2 cellular contexts compared by ENCODE assay signal in the genomic region with DNA sequence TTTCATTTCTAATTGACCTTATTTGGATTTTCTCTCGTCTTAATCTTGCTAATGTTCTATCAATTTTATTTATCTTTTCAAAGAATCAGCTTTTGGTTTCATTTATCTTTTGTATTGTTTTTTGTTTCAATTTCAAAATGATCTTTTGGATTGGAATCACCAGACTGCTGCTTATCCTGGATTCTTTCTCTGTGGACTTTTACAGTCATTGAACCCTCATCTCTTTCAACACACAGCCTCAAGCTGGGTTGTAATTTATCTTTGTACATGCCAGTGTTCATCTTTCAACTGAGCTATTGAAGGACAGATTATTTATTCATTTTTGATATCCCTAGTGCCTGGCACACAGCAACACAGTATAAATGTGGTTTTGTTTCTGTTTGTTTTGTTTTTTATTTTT.
TF ChIP-seq lines count a peak whose summit lies in the region.

No MANE protein-coding gene starts in this region.

TF ChIP-seq in IMR-90, 13 proteins besides CTCF, POLR2A, EP300 and RAD21:
- TF ChIP-seq RCOR1 (IDR thresholded peaks at IDR 0.05; ENCODE audit: insufficient replicate concordance, low read length), result no peak
- no peak for TF ChIP-seq CHD1 (IDR thresholded peaks at IDR 0.05; ENCODE audit: low read depth, low read length)

TF ChIP-seq in WTC11, 78 proteins besides CTCF, POLR2A, EP300 and RAD21:
- TF ChIP-seq TP53 (CRISPR knock-in tag; IDR thresholded peaks at IDR 0.05) (no peak), KAT7 (CRISPR knock-in tag; IDR thresholded peaks at IDR 0.05; ENCODE audit: borderline replicate concordance) (no peak), ATF1 (CRISPR knock-in tag; IDR thresholded peaks at IDR 0.05) (no peak), FOXK1 (CRISPR knock-in tag; IDR thresholded peaks at IDR 0.05) (no peak), ZBTB21 (CRISPR knock-in tag; IDR thresholded peaks at IDR 0.05; ENCODE audit: borderline replicate concordance) (no peak)
- TF ChIP-seq, protein P1, sequence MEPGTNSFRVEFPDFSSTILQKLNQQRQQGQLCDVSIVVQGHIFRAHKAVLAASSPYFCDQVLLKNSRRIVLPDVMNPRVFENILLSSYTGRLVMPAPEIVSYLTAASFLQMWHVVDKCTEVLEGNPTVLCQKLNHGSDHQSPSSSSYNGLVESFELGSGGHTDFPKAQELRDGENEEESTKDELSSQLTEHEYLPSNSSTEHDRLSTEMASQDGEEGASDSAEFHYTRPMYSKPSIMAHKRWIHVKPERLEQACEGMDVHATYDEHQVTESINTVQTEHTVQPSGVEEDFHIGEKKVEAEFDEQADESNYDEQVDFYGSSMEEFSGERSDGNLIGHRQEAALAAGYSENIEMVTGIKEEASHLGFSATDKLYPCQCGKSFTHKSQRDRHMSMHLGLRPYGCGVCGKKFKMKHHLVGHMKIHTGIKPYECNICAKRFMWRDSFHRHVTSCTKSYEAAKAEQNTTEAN (CRISPR knock-in tag; IDR thresholded peaks at IDR 0.05), result no peak
- TF ChIP-seq, protein P2, sequence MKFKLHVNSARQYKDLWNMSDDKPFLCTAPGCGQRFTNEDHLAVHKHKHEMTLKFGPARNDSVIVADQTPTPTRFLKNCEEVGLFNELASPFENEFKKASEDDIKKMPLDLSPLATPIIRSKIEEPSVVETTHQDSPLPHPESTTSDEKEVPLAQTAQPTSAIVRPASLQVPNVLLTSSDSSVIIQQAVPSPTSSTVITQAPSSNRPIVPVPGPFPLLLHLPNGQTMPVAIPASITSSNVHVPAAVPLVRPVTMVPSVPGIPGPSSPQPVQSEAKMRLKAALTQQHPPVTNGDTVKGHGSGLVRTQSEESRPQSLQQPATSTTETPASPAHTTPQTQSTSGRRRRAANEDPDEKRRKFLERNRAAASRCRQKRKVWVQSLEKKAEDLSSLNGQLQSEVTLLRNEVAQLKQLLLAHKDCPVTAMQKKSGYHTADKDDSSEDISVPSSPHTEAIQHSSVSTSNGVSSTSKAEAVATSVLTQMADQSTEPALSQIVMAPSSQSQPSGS (CRISPR knock-in tag; IDR thresholded peaks at IDR 0.05; ENCODE audit: borderline replicate concordance, low read depth), result no peak
- TF ChIP-seq, protein P3, sequence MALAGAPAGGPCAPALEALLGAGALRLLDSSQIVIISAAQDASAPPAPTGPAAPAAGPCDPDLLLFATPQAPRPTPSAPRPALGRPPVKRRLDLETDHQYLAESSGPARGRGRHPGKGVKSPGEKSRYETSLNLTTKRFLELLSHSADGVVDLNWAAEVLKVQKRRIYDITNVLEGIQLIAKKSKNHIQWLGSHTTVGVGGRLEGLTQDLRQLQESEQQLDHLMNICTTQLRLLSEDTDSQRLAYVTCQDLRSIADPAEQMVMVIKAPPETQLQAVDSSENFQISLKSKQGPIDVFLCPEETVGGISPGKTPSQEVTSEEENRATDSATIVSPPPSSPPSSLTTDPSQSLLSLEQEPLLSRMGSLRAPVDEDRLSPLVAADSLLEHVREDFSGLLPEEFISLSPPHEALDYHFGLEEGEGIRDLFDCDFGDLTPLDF (CRISPR knock-in tag; IDR thresholded peaks at IDR 0.05), result no peak
- TF ChIP-seq, protein P4, sequence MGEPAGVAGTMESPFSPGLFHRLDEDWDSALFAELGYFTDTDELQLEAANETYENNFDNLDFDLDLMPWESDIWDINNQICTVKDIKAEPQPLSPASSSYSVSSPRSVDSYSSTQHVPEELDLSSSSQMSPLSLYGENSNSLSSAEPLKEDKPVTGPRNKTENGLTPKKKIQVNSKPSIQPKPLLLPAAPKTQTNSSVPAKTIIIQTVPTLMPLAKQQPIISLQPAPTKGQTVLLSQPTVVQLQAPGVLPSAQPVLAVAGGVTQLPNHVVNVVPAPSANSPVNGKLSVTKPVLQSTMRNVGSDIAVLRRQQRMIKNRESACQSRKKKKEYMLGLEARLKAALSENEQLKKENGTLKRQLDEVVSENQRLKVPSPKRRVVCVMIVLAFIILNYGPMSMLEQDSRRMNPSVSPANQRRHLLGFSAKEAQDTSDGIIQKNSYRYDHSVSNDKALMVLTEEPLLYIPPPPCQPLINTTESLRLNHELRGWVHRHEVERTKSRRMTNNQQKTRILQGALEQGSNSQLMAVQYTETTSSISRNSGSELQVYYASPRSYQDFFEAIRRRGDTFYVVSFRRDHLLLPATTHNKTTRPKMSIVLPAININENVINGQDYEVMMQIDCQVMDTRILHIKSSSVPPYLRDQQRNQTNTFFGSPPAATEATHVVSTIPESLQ (CRISPR knock-in tag; IDR thresholded peaks at IDR 0.05), result no peak
- TF ChIP-seq, protein P5, sequence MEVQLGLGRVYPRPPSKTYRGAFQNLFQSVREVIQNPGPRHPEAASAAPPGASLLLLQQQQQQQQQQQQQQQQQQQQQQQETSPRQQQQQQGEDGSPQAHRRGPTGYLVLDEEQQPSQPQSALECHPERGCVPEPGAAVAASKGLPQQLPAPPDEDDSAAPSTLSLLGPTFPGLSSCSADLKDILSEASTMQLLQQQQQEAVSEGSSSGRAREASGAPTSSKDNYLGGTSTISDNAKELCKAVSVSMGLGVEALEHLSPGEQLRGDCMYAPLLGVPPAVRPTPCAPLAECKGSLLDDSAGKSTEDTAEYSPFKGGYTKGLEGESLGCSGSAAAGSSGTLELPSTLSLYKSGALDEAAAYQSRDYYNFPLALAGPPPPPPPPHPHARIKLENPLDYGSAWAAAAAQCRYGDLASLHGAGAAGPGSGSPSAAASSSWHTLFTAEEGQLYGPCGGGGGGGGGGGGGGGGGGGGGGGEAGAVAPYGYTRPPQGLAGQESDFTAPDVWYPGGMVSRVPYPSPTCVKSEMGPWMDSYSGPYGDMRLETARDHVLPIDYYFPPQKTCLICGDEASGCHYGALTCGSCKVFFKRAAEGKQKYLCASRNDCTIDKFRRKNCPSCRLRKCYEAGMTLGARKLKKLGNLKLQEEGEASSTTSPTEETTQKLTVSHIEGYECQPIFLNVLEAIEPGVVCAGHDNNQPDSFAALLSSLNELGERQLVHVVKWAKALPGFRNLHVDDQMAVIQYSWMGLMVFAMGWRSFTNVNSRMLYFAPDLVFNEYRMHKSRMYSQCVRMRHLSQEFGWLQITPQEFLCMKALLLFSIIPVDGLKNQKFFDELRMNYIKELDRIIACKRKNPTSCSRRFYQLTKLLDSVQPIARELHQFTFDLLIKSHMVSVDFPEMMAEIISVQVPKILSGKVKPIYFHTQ (CRISPR knock-in tag; IDR thresholded peaks at IDR 0.05), result no peak
- TF ChIP-seq, protein P6, sequence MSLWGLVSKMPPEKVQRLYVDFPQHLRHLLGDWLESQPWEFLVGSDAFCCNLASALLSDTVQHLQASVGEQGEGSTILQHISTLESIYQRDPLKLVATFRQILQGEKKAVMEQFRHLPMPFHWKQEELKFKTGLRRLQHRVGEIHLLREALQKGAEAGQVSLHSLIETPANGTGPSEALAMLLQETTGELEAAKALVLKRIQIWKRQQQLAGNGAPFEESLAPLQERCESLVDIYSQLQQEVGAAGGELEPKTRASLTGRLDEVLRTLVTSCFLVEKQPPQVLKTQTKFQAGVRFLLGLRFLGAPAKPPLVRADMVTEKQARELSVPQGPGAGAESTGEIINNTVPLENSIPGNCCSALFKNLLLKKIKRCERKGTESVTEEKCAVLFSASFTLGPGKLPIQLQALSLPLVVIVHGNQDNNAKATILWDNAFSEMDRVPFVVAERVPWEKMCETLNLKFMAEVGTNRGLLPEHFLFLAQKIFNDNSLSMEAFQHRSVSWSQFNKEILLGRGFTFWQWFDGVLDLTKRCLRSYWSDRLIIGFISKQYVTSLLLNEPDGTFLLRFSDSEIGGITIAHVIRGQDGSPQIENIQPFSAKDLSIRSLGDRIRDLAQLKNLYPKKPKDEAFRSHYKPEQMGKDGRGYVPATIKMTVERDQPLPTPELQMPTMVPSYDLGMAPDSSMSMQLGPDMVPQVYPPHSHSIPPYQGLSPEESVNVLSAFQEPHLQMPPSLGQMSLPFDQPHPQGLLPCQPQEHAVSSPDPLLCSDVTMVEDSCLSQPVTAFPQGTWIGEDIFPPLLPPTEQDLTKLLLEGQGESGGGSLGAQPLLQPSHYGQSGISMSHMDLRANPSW (CRISPR knock-in tag; conservative IDR thresholded peaks at IDR 0.05; ENCODE audit: low read depth), result no peak
- TF ChIP-seq, protein P7, sequence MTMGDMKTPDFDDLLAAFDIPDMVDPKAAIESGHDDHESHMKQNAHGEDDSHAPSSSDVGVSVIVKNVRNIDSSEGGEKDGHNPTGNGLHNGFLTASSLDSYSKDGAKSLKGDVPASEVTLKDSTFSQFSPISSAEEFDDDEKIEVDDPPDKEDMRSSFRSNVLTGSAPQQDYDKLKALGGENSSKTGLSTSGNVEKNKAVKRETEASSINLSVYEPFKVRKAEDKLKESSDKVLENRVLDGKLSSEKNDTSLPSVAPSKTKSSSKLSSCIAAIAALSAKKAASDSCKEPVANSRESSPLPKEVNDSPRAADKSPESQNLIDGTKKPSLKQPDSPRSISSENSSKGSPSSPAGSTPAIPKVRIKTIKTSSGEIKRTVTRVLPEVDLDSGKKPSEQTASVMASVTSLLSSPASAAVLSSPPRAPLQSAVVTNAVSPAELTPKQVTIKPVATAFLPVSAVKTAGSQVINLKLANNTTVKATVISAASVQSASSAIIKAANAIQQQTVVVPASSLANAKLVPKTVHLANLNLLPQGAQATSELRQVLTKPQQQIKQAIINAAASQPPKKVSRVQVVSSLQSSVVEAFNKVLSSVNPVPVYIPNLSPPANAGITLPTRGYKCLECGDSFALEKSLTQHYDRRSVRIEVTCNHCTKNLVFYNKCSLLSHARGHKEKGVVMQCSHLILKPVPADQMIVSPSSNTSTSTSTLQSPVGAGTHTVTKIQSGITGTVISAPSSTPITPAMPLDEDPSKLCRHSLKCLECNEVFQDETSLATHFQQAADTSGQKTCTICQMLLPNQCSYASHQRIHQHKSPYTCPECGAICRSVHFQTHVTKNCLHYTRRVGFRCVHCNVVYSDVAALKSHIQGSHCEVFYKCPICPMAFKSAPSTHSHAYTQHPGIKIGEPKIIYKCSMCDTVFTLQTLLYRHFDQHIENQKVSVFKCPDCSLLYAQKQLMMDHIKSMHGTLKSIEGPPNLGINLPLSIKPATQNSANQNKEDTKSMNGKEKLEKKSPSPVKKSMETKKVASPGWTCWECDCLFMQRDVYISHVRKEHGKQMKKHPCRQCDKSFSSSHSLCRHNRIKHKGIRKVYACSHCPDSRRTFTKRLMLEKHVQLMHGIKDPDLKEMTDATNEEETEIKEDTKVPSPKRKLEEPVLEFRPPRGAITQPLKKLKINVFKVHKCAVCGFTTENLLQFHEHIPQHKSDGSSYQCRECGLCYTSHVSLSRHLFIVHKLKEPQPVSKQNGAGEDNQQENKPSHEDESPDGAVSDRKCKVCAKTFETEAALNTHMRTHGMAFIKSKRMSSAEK (CRISPR knock-in tag; IDR thresholded peaks at IDR 0.05; ENCODE audit: borderline replicate concordance), result no peak
- TF ChIP-seq, protein P8, sequence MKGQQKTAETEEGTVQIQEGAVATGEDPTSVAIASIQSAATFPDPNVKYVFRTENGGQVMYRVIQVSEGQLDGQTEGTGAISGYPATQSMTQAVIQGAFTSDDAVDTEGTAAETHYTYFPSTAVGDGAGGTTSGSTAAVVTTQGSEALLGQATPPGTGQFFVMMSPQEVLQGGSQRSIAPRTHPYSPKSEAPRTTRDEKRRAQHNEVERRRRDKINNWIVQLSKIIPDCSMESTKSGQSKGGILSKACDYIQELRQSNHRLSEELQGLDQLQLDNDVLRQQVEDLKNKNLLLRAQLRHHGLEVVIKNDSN (CRISPR knock-in tag; IDR thresholded peaks at IDR 0.05), result no peak
- TF ChIP-seq, protein P9, sequence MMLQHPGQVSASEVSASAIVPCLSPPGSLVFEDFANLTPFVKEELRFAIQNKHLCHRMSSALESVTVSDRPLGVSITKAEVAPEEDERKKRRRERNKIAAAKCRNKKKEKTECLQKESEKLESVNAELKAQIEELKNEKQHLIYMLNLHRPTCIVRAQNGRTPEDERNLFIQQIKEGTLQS (CRISPR knock-in tag; conservative IDR thresholded peaks at IDR 0.05), result no peak
